In the genomic region with DNA sequence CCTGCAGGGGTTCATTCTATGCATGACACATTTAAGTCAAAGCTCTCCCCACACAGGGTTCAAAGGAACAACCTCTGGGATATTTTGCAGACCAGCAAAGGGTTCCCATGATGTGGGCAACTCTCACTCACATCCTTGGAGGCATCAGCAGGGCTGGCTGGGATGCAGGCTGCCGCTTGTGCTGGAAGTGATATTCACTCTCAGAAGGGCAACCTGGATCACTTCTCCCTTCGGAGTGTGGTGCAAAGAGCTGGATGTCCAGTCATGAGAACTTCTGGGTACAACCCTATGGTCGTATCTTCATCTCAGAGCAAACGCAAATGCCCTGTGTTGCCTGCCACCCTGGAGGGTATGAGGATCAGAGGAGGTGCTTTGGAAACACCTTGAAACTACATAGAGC, we compare ENCODE assay signal across 18 cellular contexts.
A peak's percentile ranks its signal among the peaks of the same experiment; 100 is the strongest.
DNase-seq lines count a peak whose midpoint lies in the region; ATAC-seq and TF ChIP-seq lines count a peak whose summit lies in the region.
"Had no signal": no experiment of that assay in that cellular context is flagged by ENCODE, and none has a peak within 500 bp of the region (broad histone marks: within the 10 kb centered on the region; RNA-seq: fewer than 3 reads in every experiment).

No MANE protein-coding gene starts in this region.

- no peaks in the 10 kb centered on the region for H3K4me1 ChIP-seq in upper lobe of right lung
- H3K4me1 ChIP-seq: A549; BLaER1 treated with 17β-estradiol and CSF1 and Interleukin-3, amounts not matched to agents 10 nM and 100 nM; Caco-2 had no signal

- H3K4me3 Mint-ChIP-seq in activated CD8-positive, alpha-beta memory T cell treated with anti-CD3 and anti-CD28 coated beads, Interleukin-2, amount 10 ng/mL, durations not matched to agents 7 days and 5 days: no peak overlapping the region
- H3K4me3 Mint-ChIP-seq: B cell; CD4-positive, alpha-beta T cell; CD8-positive, alpha-beta T cell had no signal

- H3K27me3 Mint-ChIP-seq in activated CD8-positive, alpha-beta memory T cell treated with anti-CD3 and anti-CD28 coated beads, Interleukin-2, amount 10 ng/mL, durations not matched to agents 7 days and 5 days: no peaks in the 10 kb centered on the region
- H3K27me3 Mint-ChIP-seq: B cell; CD4-positive, alpha-beta T cell had no signal

- no peak for ATAC-seq in activated CD8-positive, alpha-beta memory T cell treated with anti-CD3 and anti-CD28 coated beads, Interleukin-2, amount 10 ng/mL, durations not matched to agents 7 days and 5 days
- no peak for ATAC-seq in upper lobe of right lung
- ATAC-seq: A549; CD8-positive, alpha-beta T cell had no signal

- no peak for TF ChIP-seq CTCF in upper lobe of right lung (IDR thresholded peaks at IDR 0.05)

- no peak overlapping the region for H3K27ac Mint-ChIP-seq in activated CD8-positive, alpha-beta memory T cell treated with anti-CD3 and anti-CD28 coated beads, Interleukin-2, amount 10 ng/mL, durations not matched to agents 7 days and 5 days
- H3K27ac Mint-ChIP-seq: B cell; CD4-positive, alpha-beta T cell; CD8-positive, alpha-beta T cell had no signal

- peaks cover 8% of the 10 kb centered on the region for H3K4me1 Mint-ChIP-seq in activated CD8-positive, alpha-beta memory T cell treated with anti-CD3 and anti-CD28 coated beads, Interleukin-2, amount 10 ng/mL, durations not matched to agents 7 days and 5 days
- H3K4me1 Mint-ChIP-seq: B cell had no signal

- no peaks in the 10 kb centered on the region for H3K36me3 Mint-ChIP-seq in activated CD8-positive, alpha-beta memory T cell treated with anti-CD3 and anti-CD28 coated beads, Interleukin-2, amount 10 ng/mL, durations not matched to agents 7 days and 5 days
- H3K36me3 Mint-ChIP-seq: CD8-positive, alpha-beta T cell had no signal

- H3K9me3 Mint-ChIP-seq in activated CD8-positive, alpha-beta memory T cell treated with anti-CD3 and anti-CD28 coated beads, Interleukin-2, amount 10 ng/mL, durations not matched to agents 7 days and 5 days (ENCODE audit: low read depth): no peaks in the 10 kb centered on the region
- H3K9me3 Mint-ChIP-seq: CD8-positive, alpha-beta T cell had no signal

- H3K9me3 ChIP-seq in upper lobe of right lung: no peaks in the 10 kb centered on the region
- H3K9me3 ChIP-seq: A549 had no signal

- H3K27me3 ChIP-seq in upper lobe of right lung: no peaks in the 10 kb centered on the region
- H3K27me3 ChIP-seq: BLaER1 treated with 17β-estradiol and CSF1 and Interleukin-3, amounts not matched to agents 10 nM and 100 nM had no signal

- DNase-seq in activated CD8-positive, alpha-beta memory T cell treated with anti-CD3 and anti-CD28 coated beads for 24 hours: peak; percentile 37
- DNase-seq in activated CD8-positive, alpha-beta memory T cell treated with anti-CD3 and anti-CD28 coated beads, Interleukin-2, amount 10 ng/mL, durations not matched to agents 7 days and 5 days: no peak
- DNase-seq in mesenteric fat pad (ENCODE audit: low spot score): peak; percentile 71
- peak; percentile 6 for DNase-seq in upper lobe of right lung
- no peak for DNase-seq in amniotic stem cell (lab: John Stamatoyannopoulos, UW)
- DNase-seq in epidermal melanocyte (ENCODE audit: insufficient read length, low spot score): no peak
- DNase-seq: AML-193; Caco-2; Calu3; CD4-positive, alpha-beta T cell; CD8-positive, alpha-beta T cell; DMS79 treated with DMSO at 0.1 percent for 48 hours; GF-D8 had no signal

- CTCF ChIA-PET in activated CD8-positive, alpha-beta memory T cell treated with anti-CD3 and anti-CD28 coated beads, Interleukin-2, amount 10 ng/mL, durations not matched to agents 7 days and 5 days (lab: Charles Lee): no interaction called here

- no peak overlapping the region for H3K4me3 ChIP-seq in upper lobe of right lung
- H3K4me3 ChIP-seq: A549; BLaER1 treated with 17β-estradiol and CSF1 and Interleukin-3, amounts not matched to agents 10 nM and 100 nM had no signal

- no peak overlapping the region for H3K27ac ChIP-seq in upper lobe of right lung
- H3K27ac ChIP-seq: 22Rv1; A549; BLaER1 treated with 17β-estradiol and CSF1 and Interleukin-3, amounts not matched to agents 10 nM and 100 nM; C4-2B had no signal

- no peaks in the 10 kb centered on the region for H3K36me3 ChIP-seq in upper lobe of right lung
- H3K36me3 ChIP-seq: BLaER1 treated with 17β-estradiol and CSF1 and Interleukin-3, amounts not matched to agents 10 nM and 100 nM had no signal

- intact Hi-C loops in upper lobe of right lung (cut with DNase I): no loop called here

Comparison
In these comparisons a context has a peak if more than half of its experiments do, and no peak if none do; other contexts are left out.
1. DNase-seq: peak in activated CD8-positive, alpha-beta memory T cell treated with anti-CD3 and anti-CD28 coated beads for 24 hours (single experiment), mesenteric fat pad (single experiment) and upper lobe of right lung (single experiment); none in activated CD8-positive, alpha-beta memory T cell treated with anti-CD3 and anti-CD28 coated beads, Interleukin-2, amount 10 ng/mL, durations not matched to agents 7 days and 5 days (single experiment), amniotic stem cell (single experiment) and epidermal melanocyte (single experiment).